In genomic region chr11:74736031-74736430, GRCh38 we compare ENCODE assay signal across 1 cellular context.
TF ChIP-seq lines count a peak whose summit lies in the region.

No MANE protein-coding gene starts in this region.

TF ChIP-seq in HEK293, 187 proteins besides CTCF, POLR2A, EP300 and RAD21 (continued from another document):
- TF ChIP-seq, protein P1, sequence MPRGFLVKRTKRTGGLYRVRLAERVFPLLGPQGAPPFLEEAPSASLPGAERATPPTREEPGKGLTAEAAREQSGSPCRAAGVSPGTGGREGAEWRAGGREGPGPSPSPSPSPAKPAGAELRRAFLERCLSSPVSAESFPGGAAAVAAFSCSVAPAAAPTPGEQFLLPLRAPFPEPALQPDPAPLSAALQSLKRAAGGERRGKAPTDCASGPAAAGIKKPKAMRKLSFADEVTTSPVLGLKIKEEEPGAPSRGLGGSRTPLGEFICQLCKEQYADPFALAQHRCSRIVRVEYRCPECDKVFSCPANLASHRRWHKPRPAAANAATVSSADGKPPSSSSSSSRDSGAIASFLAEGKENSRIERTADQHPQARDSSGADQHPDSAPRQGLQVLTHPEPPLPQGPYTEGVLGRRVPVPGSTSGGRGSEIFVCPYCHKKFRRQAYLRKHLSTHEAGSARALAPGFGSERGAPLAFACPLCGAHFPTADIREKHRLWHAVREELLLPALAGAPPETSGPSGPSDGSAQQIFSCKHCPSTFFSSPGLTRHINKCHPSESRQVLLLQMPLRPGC (tag by site-specific recombination; IDR thresholded peaks at IDR 0.05), result no peak
- TF ChIP-seq, protein P2, sequence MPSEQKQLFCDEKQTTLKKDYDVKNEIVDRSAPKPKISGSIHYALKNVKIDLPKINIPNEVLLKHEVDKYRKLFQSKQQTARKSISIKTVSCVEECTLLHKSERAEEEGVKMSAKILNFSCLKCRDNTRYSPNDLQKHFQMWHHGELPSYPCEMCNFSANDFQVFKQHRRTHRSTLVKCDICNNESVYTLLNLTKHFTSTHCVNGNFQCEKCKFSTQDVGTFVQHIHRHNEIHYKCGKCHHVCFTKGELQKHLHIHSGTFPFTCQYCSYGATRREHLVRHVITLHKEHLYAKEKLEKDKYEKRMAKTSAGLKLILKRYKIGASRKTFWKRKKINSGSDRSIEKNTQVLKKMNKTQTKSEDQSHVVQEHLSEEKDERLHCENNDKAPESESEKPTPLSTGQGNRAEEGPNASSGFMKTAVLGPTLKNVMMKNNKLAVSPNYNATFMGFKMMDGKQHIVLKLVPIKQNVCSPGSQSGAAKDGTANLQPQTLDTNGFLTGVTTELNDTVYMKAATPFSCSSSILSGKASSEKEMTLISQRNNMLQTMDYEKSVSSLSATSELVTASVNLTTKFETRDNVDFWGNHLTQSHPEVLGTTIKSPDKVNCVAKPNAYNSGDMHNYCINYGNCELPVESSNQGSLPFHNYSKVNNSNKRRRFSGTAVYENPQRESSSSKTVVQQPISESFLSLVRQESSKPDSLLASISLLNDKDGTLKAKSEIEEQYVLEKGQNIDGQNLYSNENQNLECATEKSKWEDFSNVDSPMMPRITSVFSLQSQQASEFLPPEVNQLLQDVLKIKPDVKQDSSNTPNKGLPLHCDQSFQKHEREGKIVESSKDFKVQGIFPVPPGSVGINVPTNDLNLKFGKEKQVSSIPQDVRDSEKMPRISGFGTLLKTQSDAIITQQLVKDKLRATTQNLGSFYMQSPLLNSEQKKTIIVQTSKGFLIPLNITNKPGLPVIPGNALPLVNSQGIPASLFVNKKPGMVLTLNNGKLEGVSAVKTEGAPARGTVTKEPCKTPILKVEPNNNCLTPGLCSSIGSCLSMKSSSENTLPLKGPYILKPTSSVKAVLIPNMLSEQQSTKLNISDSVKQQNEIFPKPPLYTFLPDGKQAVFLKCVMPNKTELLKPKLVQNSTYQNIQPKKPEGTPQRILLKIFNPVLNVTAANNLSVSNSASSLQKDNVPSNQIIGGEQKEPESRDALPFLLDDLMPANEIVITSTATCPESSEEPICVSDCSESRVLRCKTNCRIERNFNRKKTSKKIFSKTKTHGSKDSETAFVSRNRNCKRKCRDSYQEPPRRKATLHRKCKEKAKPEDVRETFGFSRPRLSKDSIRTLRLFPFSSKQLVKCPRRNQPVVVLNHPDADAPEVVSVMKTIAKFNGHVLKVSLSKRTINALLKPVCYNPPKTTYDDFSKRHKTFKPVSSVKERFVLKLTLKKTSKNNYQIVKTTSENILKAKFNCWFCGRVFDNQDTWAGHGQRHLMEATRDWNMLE (tag by site-specific recombination; conservative IDR thresholded peaks at IDR 0.05; ENCODE audit: low read depth), result peak; percentile 55; the same call in 1 of the 2 replicates
- TF ChIP-seq ZNF426 (tag by site-specific recombination; IDR thresholded peaks at IDR 0.05) (peak; percentile 46), ZFP41 (tag by site-specific recombination; IDR thresholded peaks at IDR 0.05; ENCODE audit: borderline replicate concordance) (no peak), ZNF548 (tag by site-specific recombination; IDR thresholded peaks at IDR 0.05) (no peak), SP3 (tag by site-specific recombination; IDR thresholded peaks at IDR 0.05) (no peak), ZNF521 (tag by site-specific recombination; IDR thresholded peaks at IDR 0.05) (no peak), ZNF394 (tag by site-specific recombination; IDR thresholded peaks at IDR 0.05; ENCODE audit: borderline replicate concordance) (peak; percentile 50; the same call in 1 of the 2 replicates), ZNF555 (tag by site-specific recombination; conservative IDR thresholded peaks at IDR 0.05) (peak; percentile 26), ZNF626 (tag by site-specific recombination; IDR thresholded peaks at IDR 0.05) (no peak), ZNF223 (tag by site-specific recombination; IDR thresholded peaks at IDR 0.05) (no peak)
- TF ChIP-seq, protein P3, sequence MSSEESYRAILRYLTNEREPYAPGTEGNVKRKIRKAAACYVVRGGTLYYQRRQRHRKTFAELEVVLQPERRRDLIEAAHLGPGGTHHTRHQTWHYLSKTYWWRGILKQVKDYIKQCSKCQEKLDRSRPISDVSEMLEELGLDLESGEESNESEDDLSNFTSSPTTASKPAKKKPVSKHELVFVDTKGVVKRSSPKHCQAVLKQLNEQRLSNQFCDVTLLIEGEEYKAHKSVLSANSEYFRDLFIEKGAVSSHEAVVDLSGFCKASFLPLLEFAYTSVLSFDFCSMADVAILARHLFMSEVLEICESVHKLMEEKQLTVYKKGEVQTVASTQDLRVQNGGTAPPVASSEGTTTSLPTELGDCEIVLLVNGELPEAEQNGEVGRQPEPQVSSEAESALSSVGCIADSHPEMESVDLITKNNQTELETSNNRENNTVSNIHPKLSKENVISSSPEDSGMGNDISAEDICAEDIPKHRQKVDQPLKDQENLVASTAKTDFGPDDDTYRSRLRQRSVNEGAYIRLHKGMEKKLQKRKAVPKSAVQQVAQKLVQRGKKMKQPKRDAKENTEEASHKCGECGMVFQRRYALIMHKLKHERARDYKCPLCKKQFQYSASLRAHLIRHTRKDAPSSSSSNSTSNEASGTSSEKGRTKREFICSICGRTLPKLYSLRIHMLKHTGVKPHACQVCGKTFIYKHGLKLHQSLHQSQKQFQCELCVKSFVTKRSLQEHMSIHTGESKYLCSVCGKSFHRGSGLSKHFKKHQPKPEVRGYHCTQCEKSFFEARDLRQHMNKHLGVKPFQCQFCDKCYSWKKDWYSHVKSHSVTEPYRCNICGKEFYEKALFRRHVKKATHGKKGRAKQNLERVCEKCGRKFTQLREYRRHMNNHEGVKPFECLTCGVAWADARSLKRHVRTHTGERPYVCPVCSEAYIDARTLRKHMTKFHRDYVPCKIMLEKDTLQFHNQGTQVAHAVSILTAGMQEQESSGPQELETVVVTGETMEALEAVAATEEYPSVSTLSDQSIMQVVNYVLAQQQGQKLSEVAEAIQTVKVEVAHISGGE (tag by site-specific recombination; conservative IDR thresholded peaks at IDR 0.05; ENCODE audit: low read depth), result 0 out of 2 replicates have a peak, but pooled peaks have one; percentile 26
